ENCODE assay signal across 8 cellular contexts in genomic region chr2:33476793-33477190, GRCh38. TPM values are rescaled to one million over a fixed set of nuclear protein-coding genes. Genes with fewer than 3 reads are reported as not detected.
A peak's percentile ranks its signal among the peaks of the same experiment; 100 is the strongest.
DNase-seq lines count a peak whose midpoint lies in the region; TF ChIP-seq lines count a peak whose summit lies in the region.

No MANE protein-coding gene starts in this region.

- TF ChIP-seq CTCF in GM12875 (IDR thresholded peaks at IDR 0.05; ENCODE audit: borderline replicate concordance, insufficient read depth, low read depth, low read length): no peak
- TF ChIP-seq CTCF in WI38 (IDR thresholded peaks at IDR 0.05; ENCODE audit: low read depth, low read length): no peak
- TF ChIP-seq CTCF in fibroblast of villous mesenchyme (IDR thresholded peaks at IDR 0.05; ENCODE audit: insufficient read depth, low read depth, low read length): no peak

- H3K4me3 ChIP-seq in GM12875 (ENCODE audit: low read depth, low read length) (peak overlapping the region; percentile 55), WI38 (ENCODE audit: low read depth, low read length) (peak overlapping the region; percentile 68), fibroblast of villous mesenchyme (ENCODE audit: low read depth, low read length) (peak overlapping the region; percentile 66), skeletal muscle satellite cell (ENCODE audit: low read length) (peak overlapping the region; percentile 79)

- H3K4me2 ChIP-seq in skeletal muscle satellite cell (ENCODE audit: low read length): peak overlapping the region; percentile 95

- no peaks in the 10 kb centered on the region for H3K27me3 ChIP-seq in skeletal muscle satellite cell (ENCODE audit: control insufficient read depth, insufficient read depth, low read length)

- no peaks in the 10 kb centered on the region for H3K36me3 ChIP-seq in skeletal muscle satellite cell (ENCODE audit: insufficient read depth, low read length)

- DNase-seq in fibroblast of villous mesenchyme (ENCODE audit: low read depth): no peak
- DNase-seq in AML-193 (lab: John Stamatoyannopoulos, UW): no peak
- no peak for DNase-seq in NCI-H1417 (lab: John Stamatoyannopoulos, UW)
- no peak for DNase-seq in stimulated activated CD8-positive, alpha-beta memory T cell treated with anti-CD3 and anti-CD28 coated beads, Interleukin-4, amount 100 ng/mL, for 48 hours
- DNase-seq in hepatic stellate cell (ENCODE audit: low spot score): no peak

- no peaks in the 10 kb centered on the region for H3K4me1 ChIP-seq in skeletal muscle satellite cell (ENCODE audit: control insufficient read depth, insufficient read depth, low read length)

- H3K9ac ChIP-seq in skeletal muscle satellite cell (ENCODE audit: low read depth, low read length): peak overlapping the region; percentile 73

- no peaks in the 10 kb centered on the region for H3K9me3 ChIP-seq in skeletal muscle satellite cell (replicated peaks; ENCODE audit: low read length)

RNA-seq across cellular contexts. Expression of gene RASGRP3, which starts 0.3 kb away (rescaled TPM):
- total RNA-seq in fibroblast of villous mesenchyme: 4.2 and 12.1 TPM in 2 replicates
- 0.25 and 1.1 TPM in 2 replicates for total RNA-seq in skeletal muscle satellite cell (2012; rRNA removed)
